Comparison of ENCODE assay signal across 17 cellular contexts in genomic region chr6:169663468-169663867, GRCh38.
"Had no signal": no experiment of that assay in that cellular context is flagged by ENCODE, and none has a peak within 500 bp of the region (broad histone marks: within the 10 kb centered on the region; RNA-seq: fewer than 3 reads in every experiment).

No MANE protein-coding gene starts in this region.

- H3K27ac ChIP-seq: ascending aorta, coronary artery, gastroesophageal sphincter, heart left ventricle, left lung, prostate gland, skin epidermis, suprapubic skin had no signal

- DNase-seq: activated CD4-positive, alpha-beta T cell treated with anti-CD3 and anti-CD28 coated beads, Interleukin-2, amount 50 U/mL, for 1 hour; activated CD4-positive, CD25-positive, alpha-beta regulatory T cell treated with anti-CD3 and anti-CD28 coated beads, Interleukin-2, amount 50 U/mL, for 72 hours; activated effector memory CD4-positive, alpha-beta T cell treated with anti-CD3 and anti-CD28 coated beads, Interleukin-2, amount 50 U/mL, for 16 hours; activated naive CD4-positive, alpha-beta T cell treated with anti-CD3 and anti-CD28 coated beads, Interleukin-2, amount 50 U/mL, for 16 hours; activated T-cell treated with anti-CD3 and anti-CD28 coated beads, Interleukin-2, amount 50 U/mL, for 72 hours; heart left ventricle; left lung; midbrain; right cardiac atrium; trophoblast cell had no signal

- H3K36me3 ChIP-seq: prostate gland had no signal

- H3K4me1 ChIP-seq: ascending aorta, gastroesophageal sphincter, heart left ventricle, left lung, prostate gland, suprapubic skin had no signal

- H3K9me3 ChIP-seq: ascending aorta, gastroesophageal sphincter, heart left ventricle, left lung, prostate gland, suprapubic skin had no signal

- H3K4me3 ChIP-seq: ascending aorta, coronary artery, gastroesophageal sphincter, heart left ventricle, left lung, prostate gland, skin epidermis, suprapubic skin had no signal

- FAIRE-seq: endometrium had no signal

- H3K27me3 ChIP-seq: ascending aorta, gastroesophageal sphincter, heart left ventricle, left lung, suprapubic skin had no signal
